ENCODE assay signal across 1 cellular context in the genomic region with DNA sequence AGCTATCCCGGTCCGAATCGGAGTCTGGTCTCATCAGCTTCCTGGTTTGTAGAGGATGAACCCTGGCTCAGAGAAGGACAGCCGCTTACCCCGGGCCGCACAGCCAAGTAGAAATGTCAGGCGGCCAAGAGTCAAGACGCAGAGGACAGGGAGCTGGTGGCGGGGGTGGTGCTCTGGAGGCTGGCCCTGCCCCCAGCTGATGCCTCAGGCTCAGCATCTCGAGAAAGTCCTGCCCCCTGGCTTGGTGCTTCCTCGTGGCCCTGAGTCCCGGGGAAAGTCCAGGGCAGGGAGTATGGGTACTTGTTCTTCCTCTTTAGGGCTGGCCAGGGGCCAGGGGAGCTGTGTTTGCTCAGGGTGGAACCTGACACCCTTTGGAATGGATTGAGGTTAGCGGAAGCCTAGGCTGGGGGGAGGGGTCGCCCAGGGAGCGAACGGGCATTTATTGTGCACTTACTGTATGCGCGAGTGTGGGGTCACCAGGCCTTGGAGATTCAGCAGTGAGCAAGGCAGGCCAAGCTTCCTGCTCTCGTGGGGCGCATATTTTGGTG.
TF ChIP-seq lines count a peak whose summit lies in the region.

No MANE protein-coding gene starts in this region.

TF ChIP-seq in HepG2, 621 proteins besides CTCF, POLR2A, EP300 and RAD21 (continued from another document and continues in another):
- TF ChIP-seq, protein P1, sequence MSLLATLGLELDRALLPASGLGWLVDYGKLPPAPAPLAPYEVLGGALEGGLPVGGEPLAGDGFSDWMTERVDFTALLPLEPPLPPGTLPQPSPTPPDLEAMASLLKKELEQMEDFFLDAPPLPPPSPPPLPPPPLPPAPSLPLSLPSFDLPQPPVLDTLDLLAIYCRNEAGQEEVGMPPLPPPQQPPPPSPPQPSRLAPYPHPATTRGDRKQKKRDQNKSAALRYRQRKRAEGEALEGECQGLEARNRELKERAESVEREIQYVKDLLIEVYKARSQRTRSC (CRISPR knock-in tag; IDR thresholded peaks at IDR 0.05; ENCODE audit: low read depth): no peak
- peak; percentile 39; the same call in 1 of the 2 replicates for TF ChIP-seq MEIS2 (CRISPR knock-in tag; IDR thresholded peaks at IDR 0.05)
- 0 out of 2 replicates have a peak, but pooled peaks have one; percentile 40 for TF ChIP-seq ZNF607 (CRISPR knock-in tag; IDR thresholded peaks at IDR 0.05; ENCODE audit: borderline replicate concordance)
- peak; percentile 55; the same call in 1 of the 2 replicates for TF ChIP-seq MIER2 (CRISPR knock-in tag; IDR thresholded peaks at IDR 0.05)
- TF ChIP-seq HMG20A (CRISPR knock-in tag; IDR thresholded peaks at IDR 0.05; ENCODE audit: borderline replicate concordance): peak; percentile 86
- TF ChIP-seq, protein P2, sequence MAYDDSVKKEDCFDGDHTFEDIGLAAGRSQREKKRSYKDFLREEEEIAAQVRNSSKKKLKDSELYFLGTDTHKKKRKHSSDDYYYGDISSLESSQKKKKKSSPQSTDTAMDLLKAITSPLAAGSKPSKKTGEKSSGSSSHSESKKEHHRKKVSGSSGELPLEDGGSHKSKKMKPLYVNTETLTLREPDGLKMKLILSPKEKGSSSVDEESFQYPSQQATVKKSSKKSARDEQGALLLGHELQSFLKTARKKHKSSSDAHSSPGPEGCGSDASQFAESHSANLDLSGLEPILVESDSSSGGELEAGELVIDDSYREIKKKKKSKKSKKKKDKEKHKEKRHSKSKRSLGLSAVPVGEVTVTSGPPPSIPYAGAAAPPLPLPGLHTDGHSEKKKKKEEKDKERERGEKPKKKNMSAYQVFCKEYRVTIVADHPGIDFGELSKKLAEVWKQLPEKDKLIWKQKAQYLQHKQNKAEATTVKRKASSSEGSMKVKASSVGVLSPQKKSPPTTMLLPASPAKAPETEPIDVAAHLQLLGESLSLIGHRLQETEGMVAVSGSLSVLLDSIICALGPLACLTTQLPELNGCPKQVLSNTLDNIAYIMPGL (CRISPR knock-in tag; IDR thresholded peaks at IDR 0.05; ENCODE audit: borderline replicate concordance in 1 of 2, low read depth in 1 of 2): peak in 1 of 2 experiments; percentile 73; a peak in 1 of 4 replicates
- TF ChIP-seq ZNF775 (CRISPR knock-in tag; IDR thresholded peaks at IDR 0.05; ENCODE audit: borderline replicate concordance): no peak
- no peak for TF ChIP-seq ZNF883 (CRISPR knock-in tag; IDR thresholded peaks at IDR 0.05; ENCODE audit: not compliant biosample characterization)
- TF ChIP-seq, protein P3, sequence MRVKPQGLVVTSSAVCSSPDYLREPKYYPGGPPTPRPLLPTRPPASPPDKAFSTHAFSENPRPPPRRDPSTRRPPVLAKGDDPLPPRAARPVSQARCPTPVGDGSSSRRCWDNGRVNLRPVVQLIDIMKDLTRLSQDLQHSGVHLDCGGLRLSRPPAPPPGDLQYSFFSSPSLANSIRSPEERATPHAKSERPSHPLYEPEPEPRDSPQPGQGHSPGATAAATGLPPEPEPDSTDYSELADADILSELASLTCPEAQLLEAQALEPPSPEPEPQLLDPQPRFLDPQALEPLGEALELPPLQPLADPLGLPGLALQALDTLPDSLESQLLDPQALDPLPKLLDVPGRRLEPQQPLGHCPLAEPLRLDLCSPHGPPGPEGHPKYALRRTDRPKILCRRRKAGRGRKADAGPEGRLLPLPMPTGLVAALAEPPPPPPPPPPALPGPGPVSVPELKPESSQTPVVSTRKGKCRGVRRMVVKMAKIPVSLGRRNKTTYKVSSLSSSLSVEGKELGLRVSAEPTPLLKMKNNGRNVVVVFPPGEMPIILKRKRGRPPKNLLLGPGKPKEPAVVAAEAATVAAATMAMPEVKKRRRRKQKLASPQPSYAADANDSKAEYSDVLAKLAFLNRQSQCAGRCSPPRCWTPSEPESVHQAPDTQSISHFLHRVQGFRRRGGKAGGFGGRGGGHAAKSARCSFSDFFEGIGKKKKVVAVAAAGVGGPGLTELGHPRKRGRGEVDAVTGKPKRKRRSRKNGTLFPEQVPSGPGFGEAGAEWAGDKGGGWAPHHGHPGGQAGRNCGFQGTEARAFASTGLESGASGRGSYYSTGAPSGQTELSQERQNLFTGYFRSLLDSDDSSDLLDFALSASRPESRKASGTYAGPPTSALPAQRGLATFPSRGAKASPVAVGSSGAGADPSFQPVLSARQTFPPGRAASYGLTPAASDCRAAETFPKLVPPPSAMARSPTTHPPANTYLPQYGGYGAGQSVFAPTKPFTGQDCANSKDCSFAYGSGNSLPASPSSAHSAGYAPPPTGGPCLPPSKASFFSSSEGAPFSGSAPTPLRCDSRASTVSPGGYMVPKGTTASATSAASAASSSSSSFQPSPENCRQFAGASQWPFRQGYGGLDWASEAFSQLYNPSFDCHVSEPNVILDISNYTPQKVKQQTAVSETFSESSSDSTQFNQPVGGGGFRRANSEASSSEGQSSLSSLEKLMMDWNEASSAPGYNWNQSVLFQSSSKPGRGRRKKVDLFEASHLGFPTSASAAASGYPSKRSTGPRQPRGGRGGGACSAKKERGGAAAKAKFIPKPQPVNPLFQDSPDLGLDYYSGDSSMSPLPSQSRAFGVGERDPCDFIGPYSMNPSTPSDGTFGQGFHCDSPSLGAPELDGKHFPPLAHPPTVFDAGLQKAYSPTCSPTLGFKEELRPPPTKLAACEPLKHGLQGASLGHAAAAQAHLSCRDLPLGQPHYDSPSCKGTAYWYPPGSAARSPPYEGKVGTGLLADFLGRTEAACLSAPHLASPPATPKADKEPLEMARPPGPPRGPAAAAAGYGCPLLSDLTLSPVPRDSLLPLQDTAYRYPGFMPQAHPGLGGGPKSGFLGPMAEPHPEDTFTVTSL (CRISPR knock-in tag; IDR thresholded peaks at IDR 0.05; ENCODE audit: borderline replicate concordance): peak; percentile 54; the same call in 1 of the 2 replicates
- TF ChIP-seq MTA1 (CRISPR knock-in tag; IDR thresholded peaks at IDR 0.05; ENCODE audit: borderline replicate concordance): peak; percentile 79; the same call in 1 of the 2 replicates
- TF ChIP-seq CCDC6 (CRISPR knock-in tag; IDR thresholded peaks at IDR 0.05): peak; percentile 83
- no peak for TF ChIP-seq ZNF724P (CRISPR knock-in tag; IDR thresholded peaks at IDR 0.05; ENCODE audit: borderline replicate concordance)
- TF ChIP-seq REPIN1 (CRISPR knock-in tag; IDR thresholded peaks at IDR 0.05; ENCODE audit: borderline replicate concordance, low read depth): peak; percentile 77; the same call in 1 of the 2 replicates
- TF ChIP-seq NFYB (CRISPR knock-in tag; IDR thresholded peaks at IDR 0.05): no peak
- no peak for TF ChIP-seq RBFOX2 (IDR thresholded peaks at IDR 0.05; ENCODE audit: low read depth, low read length)
- TF ChIP-seq POLR2AphosphoS2 (IDR thresholded peaks at IDR 0.05; ENCODE audit: low read depth, low read length): no peak
- TF ChIP-seq, protein P4, sequence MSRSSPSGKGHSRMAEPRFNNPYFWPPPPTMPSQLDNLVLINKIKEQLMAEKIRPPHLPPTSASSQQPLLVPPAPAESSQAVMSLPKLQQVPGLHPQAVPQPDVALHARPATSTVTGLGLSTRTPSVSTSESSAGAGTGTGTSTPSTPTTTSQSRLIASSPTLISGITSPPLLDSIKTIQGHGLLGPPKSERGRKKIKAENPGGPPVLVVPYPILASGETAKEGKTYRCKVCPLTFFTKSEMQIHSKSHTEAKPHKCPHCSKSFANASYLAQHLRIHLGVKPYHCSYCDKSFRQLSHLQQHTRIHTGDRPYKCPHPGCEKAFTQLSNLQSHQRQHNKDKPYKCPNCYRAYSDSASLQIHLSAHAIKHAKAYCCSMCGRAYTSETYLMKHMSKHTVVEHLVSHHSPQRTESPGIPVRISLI (CRISPR knock-in tag; IDR thresholded peaks at IDR 0.05; ENCODE audit: borderline replicate concordance): peak; percentile 59
- no peak for TF ChIP-seq ZFP82 (CRISPR knock-in tag; IDR thresholded peaks at IDR 0.05; ENCODE audit: borderline replicate concordance)
- TF ChIP-seq, protein P5, sequence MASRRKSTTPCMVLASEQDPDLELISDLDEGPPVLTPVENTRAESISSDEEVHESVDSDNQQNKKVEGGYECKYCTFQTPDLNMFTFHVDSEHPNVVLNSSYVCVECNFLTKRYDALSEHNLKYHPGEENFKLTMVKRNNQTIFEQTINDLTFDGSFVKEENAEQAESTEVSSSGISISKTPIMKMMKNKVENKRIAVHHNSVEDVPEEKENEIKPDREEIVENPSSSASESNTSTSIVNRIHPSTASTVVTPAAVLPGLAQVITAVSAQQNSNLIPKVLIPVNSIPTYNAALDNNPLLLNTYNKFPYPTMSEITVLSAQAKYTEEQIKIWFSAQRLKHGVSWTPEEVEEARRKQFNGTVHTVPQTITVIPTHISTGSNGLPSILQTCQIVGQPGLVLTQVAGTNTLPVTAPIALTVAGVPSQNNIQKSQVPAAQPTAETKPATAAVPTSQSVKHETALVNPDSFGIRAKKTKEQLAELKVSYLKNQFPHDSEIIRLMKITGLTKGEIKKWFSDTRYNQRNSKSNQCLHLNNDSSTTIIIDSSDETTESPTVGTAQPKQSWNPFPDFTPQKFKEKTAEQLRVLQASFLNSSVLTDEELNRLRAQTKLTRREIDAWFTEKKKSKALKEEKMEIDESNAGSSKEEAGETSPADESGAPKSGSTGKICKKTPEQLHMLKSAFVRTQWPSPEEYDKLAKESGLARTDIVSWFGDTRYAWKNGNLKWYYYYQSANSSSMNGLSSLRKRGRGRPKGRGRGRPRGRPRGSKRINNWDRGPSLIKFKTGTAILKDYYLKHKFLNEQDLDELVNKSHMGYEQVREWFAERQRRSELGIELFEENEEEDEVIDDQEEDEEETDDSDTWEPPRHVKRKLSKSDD (CRISPR knock-in tag; IDR thresholded peaks at IDR 0.05; ENCODE audit: low read depth): peak; percentile 88
- TF ChIP-seq ZNF263 (CRISPR knock-in tag; IDR thresholded peaks at IDR 0.05): 0 out of 2 replicates have a peak, but pooled peaks have one; percentile 11
- no peak for TF ChIP-seq ZBTB3 (CRISPR knock-in tag; IDR thresholded peaks at IDR 0.05; ENCODE audit: borderline replicate concordance, low read depth)
- TF ChIP-seq, protein P6, sequence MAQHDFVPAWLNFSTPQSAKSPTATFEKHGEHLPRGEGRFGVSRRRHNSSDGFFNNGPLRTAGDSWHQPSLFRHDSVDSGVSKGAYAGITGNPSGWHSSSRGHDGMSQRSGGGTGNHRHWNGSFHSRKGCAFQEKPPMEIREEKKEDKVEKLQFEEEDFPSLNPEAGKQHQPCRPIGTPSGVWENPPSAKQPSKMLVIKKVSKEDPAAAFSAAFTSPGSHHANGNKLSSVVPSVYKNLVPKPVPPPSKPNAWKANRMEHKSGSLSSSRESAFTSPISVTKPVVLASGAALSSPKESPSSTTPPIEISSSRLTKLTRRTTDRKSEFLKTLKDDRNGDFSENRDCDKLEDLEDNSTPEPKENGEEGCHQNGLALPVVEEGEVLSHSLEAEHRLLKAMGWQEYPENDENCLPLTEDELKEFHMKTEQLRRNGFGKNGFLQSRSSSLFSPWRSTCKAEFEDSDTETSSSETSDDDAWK (CRISPR knock-in tag; IDR thresholded peaks at IDR 0.05): no peak
- TF ChIP-seq, protein P7, sequence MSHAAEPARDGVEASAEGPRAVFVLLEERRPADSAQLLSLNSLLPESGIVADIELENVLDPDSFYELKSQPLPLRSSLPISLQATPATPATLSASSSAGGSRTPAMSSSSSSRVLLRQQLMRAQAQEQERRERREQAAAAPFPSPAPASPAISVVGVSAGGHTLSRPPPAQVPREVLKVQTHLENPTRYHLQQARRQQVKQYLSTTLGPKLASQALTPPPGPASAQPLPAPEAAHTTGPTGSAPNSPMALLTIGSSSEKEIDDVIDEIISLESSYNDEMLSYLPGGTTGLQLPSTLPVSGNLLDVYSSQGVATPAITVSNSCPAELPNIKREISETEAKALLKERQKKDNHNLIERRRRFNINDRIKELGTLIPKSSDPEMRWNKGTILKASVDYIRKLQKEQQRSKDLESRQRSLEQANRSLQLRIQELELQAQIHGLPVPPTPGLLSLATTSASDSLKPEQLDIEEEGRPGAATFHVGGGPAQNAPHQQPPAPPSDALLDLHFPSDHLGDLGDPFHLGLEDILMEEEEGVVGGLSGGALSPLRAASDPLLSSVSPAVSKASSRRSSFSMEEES (CRISPR knock-in tag; IDR thresholded peaks at IDR 0.05): peak; percentile 59; the same call in 1 of the 2 replicates
- TF ChIP-seq, protein P8, sequence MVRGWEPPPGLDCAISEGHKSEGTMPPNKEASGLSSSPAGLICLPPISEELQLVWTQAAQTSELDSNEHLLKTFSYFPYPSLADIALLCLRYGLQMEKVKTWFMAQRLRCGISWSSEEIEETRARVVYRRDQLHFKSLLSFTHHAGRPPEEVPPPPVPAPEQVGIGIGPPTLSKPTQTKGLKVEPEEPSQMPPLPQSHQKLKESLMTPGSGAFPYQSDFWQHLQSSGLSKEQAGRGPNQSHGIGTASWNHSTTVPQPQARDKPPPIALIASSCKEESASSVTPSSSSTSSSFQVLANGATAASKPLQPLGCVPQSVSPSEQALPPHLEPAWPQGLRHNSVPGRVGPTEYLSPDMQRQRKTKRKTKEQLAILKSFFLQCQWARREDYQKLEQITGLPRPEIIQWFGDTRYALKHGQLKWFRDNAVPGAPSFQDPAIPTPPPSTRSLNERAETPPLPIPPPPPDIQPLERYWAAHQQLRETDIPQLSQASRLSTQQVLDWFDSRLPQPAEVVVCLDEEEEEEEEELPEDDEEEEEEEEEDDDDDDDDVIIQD (CRISPR knock-in tag; IDR thresholded peaks at IDR 0.05; ENCODE audit: low read depth): peak; percentile 46; the same call in 1 of the 2 replicates
- TF ChIP-seq RARG (CRISPR knock-in tag; IDR thresholded peaks at IDR 0.05; ENCODE audit: low read depth): no peak
- TF ChIP-seq, protein P9, sequence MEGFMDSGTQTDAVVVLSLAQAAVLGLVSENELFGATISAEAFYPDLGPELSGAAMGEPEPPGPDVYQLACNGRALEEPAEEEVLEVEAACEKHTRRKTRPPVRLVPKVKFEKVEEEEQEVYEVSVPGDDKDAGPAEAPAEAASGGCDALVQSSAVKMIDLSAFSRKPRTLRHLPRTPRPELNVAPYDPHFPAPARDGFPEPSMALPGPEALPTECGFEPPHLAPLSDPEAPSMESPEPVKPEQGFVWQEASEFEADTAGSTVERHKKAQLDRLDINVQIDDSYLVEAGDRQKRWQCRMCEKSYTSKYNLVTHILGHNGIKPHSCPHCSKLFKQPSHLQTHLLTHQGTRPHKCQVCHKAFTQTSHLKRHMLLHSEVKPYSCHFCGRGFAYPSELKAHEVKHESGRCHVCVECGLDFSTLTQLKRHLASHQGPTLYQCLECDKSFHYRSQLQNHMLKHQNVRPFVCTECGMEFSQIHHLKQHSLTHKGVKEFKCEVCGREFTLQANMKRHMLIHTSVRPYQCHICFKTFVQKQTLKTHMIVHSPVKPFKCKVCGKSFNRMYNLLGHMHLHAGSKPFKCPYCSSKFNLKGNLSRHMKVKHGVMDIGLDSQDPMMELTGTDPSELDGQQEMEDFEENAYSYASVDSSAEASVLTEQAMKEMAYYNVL (CRISPR knock-in tag; IDR thresholded peaks at IDR 0.05; ENCODE audit: borderline replicate concordance): peak; percentile 81; the same call in 1 of the 2 replicates
- TF ChIP-seq, protein P10, sequence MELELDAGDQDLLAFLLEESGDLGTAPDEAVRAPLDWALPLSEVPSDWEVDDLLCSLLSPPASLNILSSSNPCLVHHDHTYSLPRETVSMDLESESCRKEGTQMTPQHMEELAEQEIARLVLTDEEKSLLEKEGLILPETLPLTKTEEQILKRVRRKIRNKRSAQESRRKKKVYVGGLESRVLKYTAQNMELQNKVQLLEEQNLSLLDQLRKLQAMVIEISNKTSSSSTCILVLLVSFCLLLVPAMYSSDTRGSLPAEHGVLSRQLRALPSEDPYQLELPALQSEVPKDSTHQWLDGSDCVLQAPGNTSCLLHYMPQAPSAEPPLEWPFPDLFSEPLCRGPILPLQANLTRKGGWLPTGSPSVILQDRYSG (CRISPR knock-in tag; IDR thresholded peaks at IDR 0.05): no peak
- TF ChIP-seq ZNF235 (CRISPR knock-in tag; IDR thresholded peaks at IDR 0.05; ENCODE audit: borderline replicate concordance): no peak
- TF ChIP-seq ZNF564 (CRISPR knock-in tag; IDR thresholded peaks at IDR 0.05): peak; percentile 55; the same call in 1 of the 2 replicates
- peak; percentile 57; the same call in 1 of the 2 replicates for TF ChIP-seq ARNT2 (CRISPR knock-in tag; IDR thresholded peaks at IDR 0.05; ENCODE audit: low read depth)
- TF ChIP-seq ZFY (CRISPR knock-in tag; IDR thresholded peaks at IDR 0.05): peak; percentile 32; the same call in 1 of the 2 replicates
- TF ChIP-seq NR2F6 (IDR thresholded peaks at IDR 0.05): peak; percentile 70
- peak; percentile 83 for TF ChIP-seq NR2F6 (CRISPR knock-in tag; IDR thresholded peaks at IDR 0.05)
- TF ChIP-seq ZNF317 (CRISPR knock-in tag; IDR thresholded peaks at IDR 0.05): no peak
